19 cellular contexts compared by ENCODE assay signal in the genomic region with DNA sequence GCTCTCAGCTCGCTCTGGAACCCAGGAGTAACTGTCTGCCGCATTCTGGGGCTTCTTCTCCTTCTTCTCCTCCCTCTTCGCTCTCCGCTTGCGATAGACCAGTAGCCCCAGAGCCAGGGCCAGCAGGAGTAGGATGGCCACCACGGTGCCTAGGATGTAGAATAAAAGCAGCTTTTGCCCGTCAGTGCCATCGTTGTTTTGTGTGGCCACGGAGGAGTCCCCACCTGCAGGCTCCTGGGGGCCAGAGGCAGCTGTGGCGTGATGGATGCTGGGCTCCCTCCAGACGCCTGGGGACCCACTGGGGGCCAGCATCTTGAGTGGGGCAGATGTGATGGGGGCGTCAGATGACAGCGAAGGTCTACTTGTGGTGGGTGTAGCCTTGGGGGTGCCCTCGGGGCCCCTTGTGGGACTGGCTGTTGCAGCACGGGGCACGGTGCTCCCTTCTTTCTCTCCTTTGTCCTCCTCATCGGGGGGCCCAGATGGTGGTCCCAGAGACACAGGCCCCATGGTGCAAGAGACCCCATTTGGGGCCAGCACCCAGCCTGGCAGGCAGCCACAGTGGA. TPM values are rescaled to one million over a fixed set of nuclear protein-coding genes. Genes with fewer than 3 reads are reported as not detected.
A peak's percentile ranks its signal among the peaks of the same experiment; 100 is the strongest.
DNase-seq lines count a peak whose midpoint lies in the region; ATAC-seq and TF ChIP-seq lines count a peak whose summit lies in the region.
"Had no signal": no experiment of that assay in that cellular context is flagged by ENCODE, and none has a peak within 500 bp of the region (broad histone marks: within the 10 kb centered on the region; RNA-seq: fewer than 3 reads in every experiment).

No MANE protein-coding gene starts in this region.

- no peaks in the 10 kb centered on the region for H3K9me3 Mint-ChIP-seq in activated T-helper 17 cell treated with anti-CD3 and anti-CD28 coated beads, Interleukin-2, amount 50 U/mL, for 72 hours
- H3K9me3 Mint-ChIP-seq: activated CD4-positive, alpha-beta T cell treated with anti-CD3 and anti-CD28 coated beads, Interleukin-2, amount 10 ng/mL, durations not matched to agents 24 days and 14 days; activated T-helper 1 cell treated with anti-CD3 and anti-CD28 coated beads, Interleukin-12 subunit alpha, Interleukin-12 subunit beta, Interleukin-2, Interleukin-4 antibody, amounts not matched to agents 30 ng/mL and 10 ng/mL and 1 ng/mL, durations not matched to agents 14 hours and 24 hours and 36 hours; H9 had no signal

- 71% methylated on average over 4 of the region's 17 CpGs for WGBS in right lobe of liver (ENCODE audit: insufficient coverage, low coverage, low lambda C conversion rate, missing lambda C conversion rate)

- ATAC-seq in activated T-helper 17 cell treated with anti-CD3 and anti-CD28 coated beads, Interleukin-2, amount 50 U/mL, for 72 hours (replicated peaks): no peak
- ATAC-seq in right lobe of liver (no peak), GM21717 (IDR thresholded peaks at IDR 0.05; ENCODE audit: unreplicated experiment) (no peak)
- ATAC-seq: foreskin keratinocyte had no signal

- H3K27me3 ChIP-seq in BLaER1 treated with 17β-estradiol and CSF1 and Interleukin-3, amounts not matched to agents 10 nM and 100 nM: no peaks in the 10 kb centered on the region
- no peaks in the 10 kb centered on the region for H3K27me3 ChIP-seq in right lobe of liver

- H3K9ac ChIP-seq in BLaER1 treated with 17β-estradiol and CSF1 and Interleukin-3, amounts not matched to agents 10 nM and 100 nM: peak overlapping the region in 9 of 11 experiments; percentile 9 to 91 (median 82); a peak in 16 of 22 replicates

- peaks cover 60 to 99% (median 89%) of the 10 kb centered on the region in 10 experiments for H3K4me1 ChIP-seq in BLaER1 treated with 17β-estradiol and CSF1 and Interleukin-3, amounts not matched to agents 10 nM and 100 nM
- H3K4me1 ChIP-seq in right lobe of liver: no peaks in the 10 kb centered on the region
- H3K4me1 ChIP-seq: foreskin keratinocyte had no signal

- peak overlapping the region; percentile 88 to 99 (median 98) for H3K4me2 ChIP-seq in BLaER1 treated with 17β-estradiol and CSF1 and Interleukin-3, amounts not matched to agents 10 nM and 100 nM

- no peak for DNase-seq in right lobe of liver
- no peak for DNase-seq in COLO829 (ENCODE audit: low spot score)
- no peak for DNase-seq in KBM-7
- no peak for DNase-seq in AG08395 (ENCODE audit: low spot score)
- DNase-seq: activated CD4-positive, alpha-beta T cell treated with anti-CD3 and anti-CD28 coated beads, Interleukin-2, amount 10 ng/mL, durations not matched to agents 24 days and 14 days; anterior cingulate cortex; DMS53; foreskin keratinocyte; H9; IMR-90; midbrain; NCI-H1105 treated with DMSO at 0.1 percent for 48 hours; SIG-M5; stimulated activated CD4-positive, alpha-beta T cell treated with anti-CD3 and anti-CD28 coated beads, Interleukin-2, amount 100 ng/mL, for 24 hours had no signal

- no peak for TF ChIP-seq POLR2A in right lobe of liver (IDR thresholded peaks at IDR 0.05)

- peak overlapping the region; percentile 75 for H3K27ac Mint-ChIP-seq in activated T-helper 17 cell treated with anti-CD3 and anti-CD28 coated beads, Interleukin-2, amount 50 U/mL, for 72 hours
- H3K27ac Mint-ChIP-seq: activated CD4-positive, alpha-beta T cell treated with anti-CD3 and anti-CD28 coated beads, Interleukin-2, amount 10 ng/mL, durations not matched to agents 24 days and 14 days; activated T-helper 1 cell treated with anti-CD3 and anti-CD28 coated beads, Interleukin-12 subunit alpha, Interleukin-12 subunit beta, Interleukin-2, Interleukin-4 antibody, amounts not matched to agents 30 ng/mL and 10 ng/mL and 1 ng/mL, durations not matched to agents 14 hours and 24 hours and 36 hours; H9 had no signal

- peaks cover 0 to 56% (median 27%) of the 10 kb centered on the region in 11 experiments; a peak in 13 of 22 replicates for H3K36me3 ChIP-seq in BLaER1 treated with 17β-estradiol and CSF1 and Interleukin-3, amounts not matched to agents 10 nM and 100 nM
- no peaks in the 10 kb centered on the region for H3K36me3 ChIP-seq in right lobe of liver

- H3K36me3 Mint-ChIP-seq in activated T-helper 17 cell treated with anti-CD3 and anti-CD28 coated beads, Interleukin-2, amount 50 U/mL, for 72 hours (ENCODE audit: low read depth): no peaks in the 10 kb centered on the region

- no peak for TF ChIP-seq CTCF in right lobe of liver (IDR thresholded peaks at IDR 0.05)

- H3K4me3 Mint-ChIP-seq in activated T-helper 17 cell treated with anti-CD3 and anti-CD28 coated beads, Interleukin-2, amount 50 U/mL, for 72 hours: peak overlapping the region; percentile 73
- H3K4me3 Mint-ChIP-seq: activated CD4-positive, alpha-beta T cell treated with anti-CD3 and anti-CD28 coated beads, Interleukin-2, amount 10 ng/mL, durations not matched to agents 24 days and 14 days; activated T-helper 1 cell treated with anti-CD3 and anti-CD28 coated beads, Interleukin-12 subunit alpha, Interleukin-12 subunit beta, Interleukin-2, Interleukin-4 antibody, amounts not matched to agents 30 ng/mL and 10 ng/mL and 1 ng/mL, durations not matched to agents 14 hours and 24 hours and 36 hours; H9 had no signal

- H4K20me1 ChIP-seq in BLaER1 treated with 17β-estradiol and CSF1 and Interleukin-3, amounts not matched to agents 10 nM and 100 nM: peaks cover 0 to 51% (median 0%) of the 10 kb centered on the region in 11 experiments; a peak in 7 of 22 replicates

- H3K27ac ChIP-seq in BLaER1 treated with 17β-estradiol and CSF1 and Interleukin-3, amounts not matched to agents 10 nM and 100 nM: peak overlapping the region in 9 of 11 experiments; percentile 77 to 98 (median 94); a peak in 17 of 22 replicates
- peak overlapping the region; percentile 65 to 95 (median 74) for H3K27ac ChIP-seq in right lobe of liver
- H3K27ac ChIP-seq in skin epidermis: peak overlapping the region in 20 of 21 experiments; percentile 41 to 93 (median 84)
- H3K27ac ChIP-seq: foreskin keratinocyte had no signal

- in situ Hi-C loops in KBM-7 (cut with MboI; ENCODE audit: low pct_unique_long_range_greater_than_20kb, low sequenced_read_pairs): no loop called here

- H3K4me3 ChIP-seq in BLaER1 treated with 17β-estradiol and CSF1 and Interleukin-3, amounts not matched to agents 10 nM and 100 nM: peak overlapping the region in 8 of 10 experiments; percentile 50 to 77 (median 64); a peak in 16 of 20 replicates
- H3K4me3 ChIP-seq in right lobe of liver: peak overlapping the region; percentile 30 to 39 (median 32)
- H3K4me3 ChIP-seq in skin epidermis: peak overlapping the region; percentile 11 to 38 (median 27)

- H3K9me3 ChIP-seq in BLaER1 treated with 17β-estradiol and CSF1 and Interleukin-3, amounts not matched to agents 10 nM and 100 nM (replicated peaks in 1 of 11): no peaks in the 10 kb centered on the region
- no peaks in the 10 kb centered on the region for H3K9me3 ChIP-seq in right lobe of liver

- H3K27me3 Mint-ChIP-seq in activated T-helper 17 cell treated with anti-CD3 and anti-CD28 coated beads, Interleukin-2, amount 50 U/mL, for 72 hours: peaks cover 3% of the 10 kb centered on the region

- H3K4me1 Mint-ChIP-seq in activated T-helper 17 cell treated with anti-CD3 and anti-CD28 coated beads, Interleukin-2, amount 50 U/mL, for 72 hours: no peaks in the 10 kb centered on the region

- intact Hi-C loops in right lobe of liver (cut with DNase I): no loop called here

RNA-seq across cellular contexts. Expression of a gene that starts 1.8 kb away (rescaled TPM):
- 1 to 10 TPM; 5.4 to 6.7 TPM for total RNA-seq in activated T-helper 17 cell treated with anti-CD3 and anti-CD28 coated beads, Interleukin-2, amount 50 U/mL, for 72 hours
- 10 to 100 TPM in 2 of 6 experiments, 1 to 10 TPM in 4; 3.9 to 21.5 (median 9.2) TPM for total RNA-seq in right lobe of liver
- total RNA-seq: foreskin keratinocyte, H9 had no signal

RNA-seq across cellular contexts. Expression of a gene that starts 34.9 kb away (rescaled TPM):
- under 1 TPM in 1 of 2 donors, not detected in 1; 0.13 TPM for total RNA-seq in activated T-helper 17 cell treated with anti-CD3 and anti-CD28 coated beads, Interleukin-2, amount 50 U/mL, for 72 hours
- total RNA-seq in right lobe of liver: 10 to 100 TPM in 2 of 6 experiments, 1 to 10 TPM in 4; 1.4 to 15.6 (median 4.9) TPM
- total RNA-seq: activated CD4-positive, alpha-beta T cell treated with anti-CD3 and anti-CD28 coated beads, Interleukin-2, amount 10 ng/mL, durations not matched to agents 24 days and 14 days; activated T-helper 1 cell treated with anti-CD3 and anti-CD28 coated beads, Interleukin-12 subunit alpha, Interleukin-12 subunit beta, Interleukin-2, Interleukin-4 antibody, amounts not matched to agents 30 ng/mL and 10 ng/mL and 1 ng/mL, durations not matched to agents 14 hours and 24 hours and 36 hours; IMR-90 had no signal

RNA-seq across cellular contexts. Expression of a gene that starts 49.3 kb away (rescaled TPM):
- not detected for total RNA-seq in activated T-helper 17 cell treated with anti-CD3 and anti-CD28 coated beads, Interleukin-2, amount 50 U/mL, for 72 hours
- not detected for total RNA-seq in right lobe of liver
- total RNA-seq: activated CD4-positive, alpha-beta T cell treated with anti-CD3 and anti-CD28 coated beads, Interleukin-2, amount 10 ng/mL, durations not matched to agents 24 days and 14 days; activated T-helper 1 cell treated with anti-CD3 and anti-CD28 coated beads, Interleukin-12 subunit alpha, Interleukin-12 subunit beta, Interleukin-2, Interleukin-4 antibody, amounts not matched to agents 30 ng/mL and 10 ng/mL and 1 ng/mL, durations not matched to agents 14 hours and 24 hours and 36 hours; foreskin keratinocyte; H9; IMR-90 had no signal
